ENCODE assay signal across 2 cellular contexts in the genomic region with DNA sequence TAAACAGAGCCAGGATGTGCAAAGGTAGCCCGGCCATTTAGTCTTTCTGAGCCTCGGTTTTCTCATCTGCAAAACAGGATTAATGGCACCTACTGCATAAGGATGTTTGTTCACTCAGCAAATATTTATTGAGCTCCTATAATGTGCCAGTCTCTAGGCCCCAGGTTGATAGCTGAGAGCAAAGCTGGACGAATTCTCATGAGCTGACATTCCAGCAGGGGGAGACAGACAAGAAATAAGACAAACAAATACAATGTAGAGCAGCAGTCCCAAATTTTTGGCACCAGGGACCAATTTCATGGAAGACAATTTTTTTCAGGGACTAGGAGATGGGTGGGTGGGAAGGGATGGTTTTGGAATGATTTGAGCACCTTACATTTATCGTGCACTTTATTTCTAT.
TF ChIP-seq lines count a peak whose summit lies in the region.

No MANE protein-coding gene starts in this region.

TF ChIP-seq in SK-N-SH, 30 proteins besides CTCF, POLR2A, EP300 and RAD21 (continued from another document):
- TF ChIP-seq, protein P1, sequence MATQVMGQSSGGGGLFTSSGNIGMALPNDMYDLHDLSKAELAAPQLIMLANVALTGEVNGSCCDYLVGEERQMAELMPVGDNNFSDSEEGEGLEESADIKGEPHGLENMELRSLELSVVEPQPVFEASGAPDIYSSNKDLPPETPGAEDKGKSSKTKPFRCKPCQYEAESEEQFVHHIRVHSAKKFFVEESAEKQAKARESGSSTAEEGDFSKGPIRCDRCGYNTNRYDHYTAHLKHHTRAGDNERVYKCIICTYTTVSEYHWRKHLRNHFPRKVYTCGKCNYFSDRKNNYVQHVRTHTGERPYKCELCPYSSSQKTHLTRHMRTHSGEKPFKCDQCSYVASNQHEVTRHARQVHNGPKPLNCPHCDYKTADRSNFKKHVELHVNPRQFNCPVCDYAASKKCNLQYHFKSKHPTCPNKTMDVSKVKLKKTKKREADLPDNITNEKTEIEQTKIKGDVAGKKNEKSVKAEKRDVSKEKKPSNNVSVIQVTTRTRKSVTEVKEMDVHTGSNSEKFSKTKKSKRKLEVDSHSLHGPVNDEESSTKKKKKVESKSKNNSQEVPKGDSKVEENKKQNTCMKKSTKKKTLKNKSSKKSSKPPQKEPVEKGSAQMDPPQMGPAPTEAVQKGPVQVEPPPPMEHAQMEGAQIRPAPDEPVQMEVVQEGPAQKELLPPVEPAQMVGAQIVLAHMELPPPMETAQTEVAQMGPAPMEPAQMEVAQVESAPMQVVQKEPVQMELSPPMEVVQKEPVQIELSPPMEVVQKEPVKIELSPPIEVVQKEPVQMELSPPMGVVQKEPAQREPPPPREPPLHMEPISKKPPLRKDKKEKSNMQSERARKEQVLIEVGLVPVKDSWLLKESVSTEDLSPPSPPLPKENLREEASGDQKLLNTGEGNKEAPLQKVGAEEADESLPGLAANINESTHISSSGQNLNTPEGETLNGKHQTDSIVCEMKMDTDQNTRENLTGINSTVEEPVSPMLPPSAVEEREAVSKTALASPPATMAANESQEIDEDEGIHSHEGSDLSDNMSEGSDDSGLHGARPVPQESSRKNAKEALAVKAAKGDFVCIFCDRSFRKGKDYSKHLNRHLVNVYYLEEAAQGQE (IDR thresholded peaks at IDR 0.05; ENCODE audit: low read depth, low read length), result no peak
- 0 out of 2 replicates have a peak, but pooled peaks have one; percentile 19 for TF ChIP-seq SMC3 (IDR thresholded peaks at IDR 0.05; ENCODE audit: low read depth, low read length)

TF ChIP-seq in SK-N-SH treated with all-trans-retinoic acid at 6 μM for 48 hours, 23 proteins besides CTCF, POLR2A, EP300 and RAD21 (continued from another document):
- TF ChIP-seq, protein P2, sequence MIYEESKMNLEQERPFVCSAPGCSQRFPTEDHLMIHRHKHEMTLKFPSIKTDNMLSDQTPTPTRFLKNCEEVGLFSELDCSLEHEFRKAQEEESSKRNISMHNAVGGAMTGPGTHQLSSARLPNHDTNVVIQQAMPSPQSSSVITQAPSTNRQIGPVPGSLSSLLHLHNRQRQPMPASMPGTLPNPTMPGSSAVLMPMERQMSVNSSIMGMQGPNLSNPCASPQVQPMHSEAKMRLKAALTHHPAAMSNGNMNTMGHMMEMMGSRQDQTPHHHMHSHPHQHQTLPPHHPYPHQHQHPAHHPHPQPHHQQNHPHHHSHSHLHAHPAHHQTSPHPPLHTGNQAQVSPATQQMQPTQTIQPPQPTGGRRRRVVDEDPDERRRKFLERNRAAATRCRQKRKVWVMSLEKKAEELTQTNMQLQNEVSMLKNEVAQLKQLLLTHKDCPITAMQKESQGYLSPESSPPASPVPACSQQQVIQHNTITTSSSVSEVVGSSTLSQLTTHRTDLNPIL (CRISPR knock-in tag; IDR thresholded peaks at IDR 0.05; ENCODE audit: low read depth), result no peak
- TF ChIP-seq TCF4 (CRISPR knock-in tag; IDR thresholded peaks at IDR 0.05; ENCODE audit: borderline replicate concordance) (no peak), TOX (CRISPR knock-in tag; IDR thresholded peaks at IDR 0.05; ENCODE audit: borderline replicate concordance) (no peak), ZNF565 (CRISPR knock-in tag; conservative IDR thresholded peaks at IDR 0.05; ENCODE audit: low read depth) (no peak), OSR1 (CRISPR knock-in tag; IDR thresholded peaks at IDR 0.05) (no peak), CSDC2 (CRISPR knock-in tag; IDR thresholded peaks at IDR 0.05) (no peak), GLIS3 (CRISPR knock-in tag; IDR thresholded peaks at IDR 0.05) (no peak), ZFP30 (CRISPR knock-in tag; IDR thresholded peaks at IDR 0.05) (no peak), ZNF8 (CRISPR knock-in tag; IDR thresholded peaks at IDR 0.05) (no peak), RARB (CRISPR knock-in tag; IDR thresholded peaks at IDR 0.05) (no peak)
- TF ChIP-seq, protein P3, sequence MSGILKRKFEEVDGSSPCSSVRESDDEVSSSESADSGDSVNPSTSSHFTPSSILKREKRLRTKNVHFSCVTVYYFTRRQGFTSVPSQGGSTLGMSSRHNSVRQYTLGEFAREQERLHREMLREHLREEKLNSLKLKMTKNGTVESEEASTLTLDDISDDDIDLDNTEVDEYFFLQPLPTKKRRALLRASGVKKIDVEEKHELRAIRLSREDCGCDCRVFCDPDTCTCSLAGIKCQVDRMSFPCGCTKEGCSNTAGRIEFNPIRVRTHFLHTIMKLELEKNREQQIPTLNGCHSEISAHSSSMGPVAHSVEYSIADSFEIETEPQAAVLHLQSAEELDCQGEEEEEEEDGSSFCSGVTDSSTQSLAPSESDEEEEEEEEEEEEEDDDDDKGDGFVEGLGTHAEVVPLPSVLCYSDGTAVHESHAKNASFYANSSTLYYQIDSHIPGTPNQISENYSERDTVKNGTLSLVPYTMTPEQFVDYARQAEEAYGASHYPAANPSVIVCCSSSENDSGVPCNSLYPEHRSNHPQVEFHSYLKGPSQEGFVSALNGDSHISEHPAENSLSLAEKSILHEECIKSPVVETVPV (CRISPR knock-in tag; IDR thresholded peaks at IDR 0.05), result no peak
- TF ChIP-seq, protein P4, sequence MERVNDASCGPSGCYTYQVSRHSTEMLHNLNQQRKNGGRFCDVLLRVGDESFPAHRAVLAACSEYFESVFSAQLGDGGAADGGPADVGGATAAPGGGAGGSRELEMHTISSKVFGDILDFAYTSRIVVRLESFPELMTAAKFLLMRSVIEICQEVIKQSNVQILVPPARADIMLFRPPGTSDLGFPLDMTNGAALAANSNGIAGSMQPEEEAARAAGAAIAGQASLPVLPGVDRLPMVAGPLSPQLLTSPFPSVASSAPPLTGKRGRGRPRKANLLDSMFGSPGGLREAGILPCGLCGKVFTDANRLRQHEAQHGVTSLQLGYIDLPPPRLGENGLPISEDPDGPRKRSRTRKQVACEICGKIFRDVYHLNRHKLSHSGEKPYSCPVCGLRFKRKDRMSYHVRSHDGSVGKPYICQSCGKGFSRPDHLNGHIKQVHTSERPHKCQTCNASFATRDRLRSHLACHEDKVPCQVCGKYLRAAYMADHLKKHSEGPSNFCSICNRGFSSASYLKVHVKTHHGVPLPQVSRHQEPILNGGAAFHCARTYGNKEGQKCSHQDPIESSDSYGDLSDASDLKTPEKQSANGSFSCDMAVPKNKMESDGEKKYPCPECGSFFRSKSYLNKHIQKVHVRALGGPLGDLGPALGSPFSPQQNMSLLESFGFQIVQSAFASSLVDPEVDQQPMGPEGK (CRISPR knock-in tag; IDR thresholded peaks at IDR 0.05; ENCODE audit: borderline replicate concordance), result no peak
- TF ChIP-seq, protein P5, sequence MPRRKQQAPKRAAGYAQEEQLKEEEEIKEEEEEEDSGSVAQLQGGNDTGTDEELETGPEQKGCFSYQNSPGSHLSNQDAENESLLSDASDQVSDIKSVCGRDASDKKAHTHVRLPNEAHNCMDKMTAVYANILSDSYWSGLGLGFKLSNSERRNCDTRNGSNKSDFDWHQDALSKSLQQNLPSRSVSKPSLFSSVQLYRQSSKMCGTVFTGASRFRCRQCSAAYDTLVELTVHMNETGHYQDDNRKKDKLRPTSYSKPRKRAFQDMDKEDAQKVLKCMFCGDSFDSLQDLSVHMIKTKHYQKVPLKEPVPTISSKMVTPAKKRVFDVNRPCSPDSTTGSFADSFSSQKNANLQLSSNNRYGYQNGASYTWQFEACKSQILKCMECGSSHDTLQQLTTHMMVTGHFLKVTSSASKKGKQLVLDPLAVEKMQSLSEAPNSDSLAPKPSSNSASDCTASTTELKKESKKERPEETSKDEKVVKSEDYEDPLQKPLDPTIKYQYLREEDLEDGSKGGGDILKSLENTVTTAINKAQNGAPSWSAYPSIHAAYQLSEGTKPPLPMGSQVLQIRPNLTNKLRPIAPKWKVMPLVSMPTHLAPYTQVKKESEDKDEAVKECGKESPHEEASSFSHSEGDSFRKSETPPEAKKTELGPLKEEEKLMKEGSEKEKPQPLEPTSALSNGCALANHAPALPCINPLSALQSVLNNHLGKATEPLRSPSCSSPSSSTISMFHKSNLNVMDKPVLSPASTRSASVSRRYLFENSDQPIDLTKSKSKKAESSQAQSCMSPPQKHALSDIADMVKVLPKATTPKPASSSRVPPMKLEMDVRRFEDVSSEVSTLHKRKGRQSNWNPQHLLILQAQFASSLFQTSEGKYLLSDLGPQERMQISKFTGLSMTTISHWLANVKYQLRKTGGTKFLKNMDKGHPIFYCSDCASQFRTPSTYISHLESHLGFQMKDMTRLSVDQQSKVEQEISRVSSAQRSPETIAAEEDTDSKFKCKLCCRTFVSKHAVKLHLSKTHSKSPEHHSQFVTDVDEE (CRISPR knock-in tag; IDR thresholded peaks at IDR 0.05), result no peak
